In genomic region chr12:32163596-32163995, GRCh38 we compare ENCODE assay signal across 16 cellular contexts. TPM values are rescaled to one million over a fixed set of nuclear protein-coding genes. Genes with fewer than 3 reads are reported as not detected.
A peak's percentile ranks its signal among the peaks of the same experiment; 100 is the strongest.
DNase-seq lines count a peak whose midpoint lies in the region; ATAC-seq and TF ChIP-seq lines count a peak whose summit lies in the region.
"Had no signal": no experiment of that assay in that cellular context is flagged by ENCODE, and none has a peak within 500 bp of the region (broad histone marks: within the 10 kb centered on the region; RNA-seq: fewer than 3 reads in every experiment).

No MANE protein-coding gene starts in this region.

- peaks cover 61% of the 10 kb centered on the region for H3K4me1 Mint-ChIP-seq in glutamatergic neuron (ENCODE audit: low read depth, unreplicated experiment)

- no peak for ATAC-seq in GM21737 (IDR thresholded peaks at IDR 0.05; ENCODE audit: unreplicated experiment)

- TF ChIP-seq EP300 in suprapubic skin (IDR thresholded peaks at IDR 0.05): no peak

- H3K9me3 ChIP-seq in suprapubic skin: no peaks in the 10 kb centered on the region
- H3K9me3 ChIP-seq: SK-N-SH had no signal

- H3K27me3 Mint-ChIP-seq in glutamatergic neuron (ENCODE audit: unreplicated experiment): peaks cover 12% of the 10 kb centered on the region
- H3K27me3 Mint-ChIP-seq: CD8-positive, alpha-beta memory T cell had no signal

- no peak overlapping the region for H3K4me3 ChIP-seq in suprapubic skin
- H3K4me3 ChIP-seq: BLaER1, PC-9 had no signal

- DNase-seq in HT1080 (ENCODE audit: low read depth) (peak; percentile 68), dermis microvascular lymphatic vessel endothelial cell (ENCODE audit: low read depth in 2 of 2) (peak; percentile 77 to 91), glutamatergic neuron (no peak), suprapubic skin (ENCODE audit: low spot score in 2 of 2) (no peak)
- no peak for DNase-seq in activated CD4-positive, alpha-beta T cell treated with anti-CD3 and anti-CD28 coated beads, Interleukin-2, amount 50 U/mL, for 4 hours
- DNase-seq in stimulated activated CD4-positive, alpha-beta T cell treated with anti-CD3 and anti-CD28 coated beads, Interleukin-2, amount 100 ng/mL, for 24 hours: no peak
- DNase-seq: CD8-positive, alpha-beta memory T cell; NCI-H1048; NCI-H1694; NCI-H2107; NCI-H345; NCI-H748 treated with DMSO at 0.1 percent for 48 hours; PC-9; SK-N-SH had no signal

- no peak for TF ChIP-seq CTCF in glutamatergic neuron (IDR thresholded peaks at IDR 0.05; ENCODE audit: partially characterized antibody, unreplicated experiment)
- no peak for TF ChIP-seq CTCF in suprapubic skin (IDR thresholded peaks at IDR 0.05)

- no peak overlapping the region for H3K4me3 Mint-ChIP-seq in glutamatergic neuron (ENCODE audit: unreplicated experiment)
- H3K4me3 Mint-ChIP-seq: CD8-positive, alpha-beta memory T cell had no signal

- peaks cover 32% of the 10 kb centered on the region for H3K9me3 Mint-ChIP-seq in glutamatergic neuron (ENCODE audit: unreplicated experiment)

- no peak overlapping the region for H3K27ac ChIP-seq in suprapubic skin
- H3K27ac ChIP-seq: BLaER1, PC-9 had no signal

- no peak for TF ChIP-seq POLR2A in suprapubic skin (IDR thresholded peaks at IDR 0.05)

- H3K36me3 ChIP-seq in suprapubic skin: no peaks in the 10 kb centered on the region

- no peaks in the 10 kb centered on the region for H3K4me1 ChIP-seq in suprapubic skin

- peak overlapping the region; percentile 28 for H3K27ac Mint-ChIP-seq in glutamatergic neuron (ENCODE audit: unreplicated experiment)
- H3K27ac Mint-ChIP-seq: CD8-positive, alpha-beta memory T cell had no signal

- 86% methylated on average over 2 of the region's 2 CpGs for WGBS in suprapubic skin

- H3K27me3 ChIP-seq in suprapubic skin: no peaks in the 10 kb centered on the region
- H3K27me3 ChIP-seq: BLaER1 had no signal

- H3K36me3 Mint-ChIP-seq in glutamatergic neuron (ENCODE audit: unreplicated experiment): peaks cover 14% of the 10 kb centered on the region

RNA-seq across cellular contexts. Expression of gene BICD1, which starts 56.9 kb away (rescaled TPM):
- 19.3 and 19.5 TPM in 2 replicates for total RNA-seq in HT1080 (2014; rRNA removed; shearing (Covaris generic))
- 20.0 and 24.3 TPM in 2 replicates for polyA plus RNA-seq in HT1080 (2015; cell fraction: cytosol; rRNA removed)
- 27.3 and 29.0 TPM in 2 replicates for polyA plus RNA-seq in HT1080 (2015; cell fraction: nucleus; rRNA removed)
- total RNA-seq in dermis microvascular lymphatic vessel endothelial cell (12.8 and 28.4 TPM in 2 replicates), glutamatergic neuron (ENCODE audit: unreplicated experiment) (561 TPM), suprapubic skin (1 to 10 TPM; 1.5 to 5.4 (median 2.5) TPM)

Comparison
In these comparisons a context has a peak if more than half of its experiments do, and no peak if none do; other contexts are left out.
1. DNase-seq: peak in HT1080 (single experiment) and dermis microvascular lymphatic vessel endothelial cell (2 of 2); none in glutamatergic neuron (single experiment), suprapubic skin (0 of 2), activated CD4-positive, alpha-beta T cell treated with anti-CD3 and anti-CD28 coated beads, Interleukin-2, amount 50 U/mL, for 4 hours (0 of 2) and stimulated activated CD4-positive, alpha-beta T cell treated with anti-CD3 and anti-CD28 coated beads, Interleukin-2, amount 100 ng/mL, for 24 hours (0 of 2).
2. RNA of gene BICD1, which starts 56.9 kb away (total RNA-seq): 561 TPM in glutamatergic neuron (single experiment); 19.3 to 19.5 TPM in HT1080, 12.8 to 28.4 TPM in dermis microvascular lymphatic vessel endothelial cell and 1.5 to 5.4 TPM in suprapubic skin; every median in the first group is over 10 times any median in the second.